In the genomic region with DNA sequence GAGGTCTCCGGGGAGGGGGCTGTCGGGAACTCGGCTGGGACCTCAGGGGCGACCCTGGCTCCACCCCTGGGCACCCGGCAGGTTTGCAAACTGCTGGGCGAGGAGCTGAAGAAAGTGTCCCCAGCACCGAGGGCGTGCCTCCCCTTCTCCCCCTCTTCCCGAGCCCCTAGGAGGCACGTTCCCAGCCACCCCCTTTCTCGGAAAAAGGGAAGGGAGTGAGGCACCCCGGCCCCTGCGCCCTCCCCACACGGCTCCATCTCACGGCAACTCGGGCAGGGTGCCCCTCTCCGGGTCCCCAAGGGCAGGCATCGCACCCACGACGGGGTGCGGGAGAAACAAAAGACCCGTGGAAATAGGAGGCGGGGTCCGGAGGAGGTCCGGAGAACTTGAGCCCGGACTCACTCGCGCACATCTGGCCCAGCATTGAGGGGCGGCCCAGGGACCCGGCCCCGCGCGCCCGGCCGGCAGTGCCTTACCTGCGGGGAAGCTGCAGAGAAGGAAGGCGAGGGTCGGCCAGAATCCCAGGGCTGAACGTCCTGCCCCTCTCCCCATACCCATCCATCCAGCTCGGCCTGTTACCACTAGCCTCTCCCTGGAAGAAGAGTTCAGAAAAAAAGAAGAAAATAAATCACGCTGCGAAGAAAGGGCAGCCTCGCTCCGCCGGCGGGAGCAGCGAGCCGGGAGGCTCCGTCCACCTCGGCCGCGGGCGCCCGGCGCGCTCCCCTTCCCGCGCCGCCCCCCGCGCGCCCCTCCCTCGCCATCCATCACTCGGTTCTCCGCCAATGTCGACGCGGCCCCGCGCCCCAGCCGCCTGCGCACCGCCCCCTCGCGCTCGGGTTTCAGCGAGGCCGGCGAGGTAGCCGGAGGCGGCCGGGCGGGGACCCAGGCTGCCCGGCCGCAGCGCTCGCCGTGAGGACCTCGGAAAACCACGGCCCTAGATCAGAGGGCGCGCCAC, we compare ENCODE assay signal across 8 cellular contexts. TPM values are rescaled to one million over a fixed set of nuclear protein-coding genes. Genes with fewer than 3 reads are reported as not detected.
DNase-seq lines count a peak whose midpoint lies in the region; ATAC-seq and TF ChIP-seq lines count a peak whose summit lies in the region.

No MANE protein-coding gene starts in this region.

- H3K4me1 ChIP-seq in foreskin keratinocyte = no peaks in the 10 kb centered on the region

- H3K36me3 ChIP-seq in WERI-Rb-1 = no peaks in the 10 kb centered on the region

- ATAC-seq in foreskin keratinocyte (peak; percentile 72), GM21423 (IDR thresholded peaks at IDR 0.05; ENCODE audit: unreplicated experiment) (no peak)
- no peak for ATAC-seq in stimulated activated memory B cell treated with anti-CD40 and anti-IgM and Interleukin-4, amounts not matched to agents 10 μg/mL and 1 μg/mL and 100 μg/mL, for 72 hours

- H3K27ac Mint-ChIP-seq in nephron progenitor cell = peak overlapping the region; percentile 99
- no peak overlapping the region for H3K27ac Mint-ChIP-seq in stimulated activated memory B cell treated with anti-CD40 and anti-IgM and Interleukin-4, amounts not matched to agents 10 μg/mL and 1 μg/mL and 100 μg/mL, for 72 hours

- H3K4me3 ChIP-seq in AG10803 (ENCODE audit: low read length) (peak overlapping the region; percentile 73), WERI-Rb-1 (ENCODE audit: low read depth, low read length) (peak overlapping the region; percentile 58)

- DNase-seq in AG10803 (ENCODE audit: low read depth) (peak; percentile 60), HPDE6-E6E7 (ENCODE audit: extremely low spot score) (peak; percentile 34), WERI-Rb-1 (peak; percentile 76), foreskin keratinocyte (no peak), nephron progenitor cell (peak; percentile 96), SHP77 (lab: John Stamatoyannopoulos, UW) (no peak)

- TF ChIP-seq CTCF in AG10803 (conservative IDR thresholded peaks at IDR 0.05; ENCODE audit: low read length) (no peak), WERI-Rb-1 (IDR thresholded peaks at IDR 0.05; ENCODE audit: low read depth, low read length) (no peak), foreskin keratinocyte (conservative IDR thresholded peaks at IDR 0.05) (peak; percentile 26), nephron progenitor cell (IDR thresholded peaks at IDR 0.05) (no peak)

- peaks cover 9% of the 10 kb centered on the region for H3K27me3 Mint-ChIP-seq in nephron progenitor cell (ENCODE audit: low read depth, poor library complexity)
- H3K27me3 Mint-ChIP-seq in stimulated activated memory B cell treated with anti-CD40 and anti-IgM and Interleukin-4, amounts not matched to agents 10 μg/mL and 1 μg/mL and 100 μg/mL, for 72 hours = peaks cover 73% of the 10 kb centered on the region

- H3K4me3 Mint-ChIP-seq in nephron progenitor cell = peak overlapping the region; percentile 98
- H3K4me3 Mint-ChIP-seq in stimulated activated memory B cell treated with anti-CD40 and anti-IgM and Interleukin-4, amounts not matched to agents 10 μg/mL and 1 μg/mL and 100 μg/mL, for 72 hours = no peak overlapping the region

- H3K9me3 ChIP-seq in WERI-Rb-1 (ENCODE audit: severe bottlenecking) = no peaks in the 10 kb centered on the region

- peaks cover 7% of the 10 kb centered on the region for H3K36me3 Mint-ChIP-seq in nephron progenitor cell (ENCODE audit: low read depth)
- H3K36me3 Mint-ChIP-seq in stimulated activated memory B cell treated with anti-CD40 and anti-IgM and Interleukin-4, amounts not matched to agents 10 μg/mL and 1 μg/mL and 100 μg/mL, for 72 hours = no peaks in the 10 kb centered on the region

- H3K27ac ChIP-seq in WERI-Rb-1 (no peak overlapping the region), foreskin keratinocyte (peak overlapping the region; percentile 13)

- peaks cover 62% of the 10 kb centered on the region for H3K4me1 Mint-ChIP-seq in nephron progenitor cell
- peaks cover 20% of the 10 kb centered on the region for H3K4me1 Mint-ChIP-seq in stimulated activated memory B cell treated with anti-CD40 and anti-IgM and Interleukin-4, amounts not matched to agents 10 μg/mL and 1 μg/mL and 100 μg/mL, for 72 hours

- no peaks in the 10 kb centered on the region for H3K9me3 Mint-ChIP-seq in nephron progenitor cell
- H3K9me3 Mint-ChIP-seq in stimulated activated memory B cell treated with anti-CD40 and anti-IgM and Interleukin-4, amounts not matched to agents 10 μg/mL and 1 μg/mL and 100 μg/mL, for 72 hours = no peaks in the 10 kb centered on the region

- H3K27me3 ChIP-seq in WERI-Rb-1 (ENCODE audit: insufficient read depth, low read depth, severe bottlenecking) (peaks cover 59% of the 10 kb centered on the region), foreskin keratinocyte (peaks cover 51% of the 10 kb centered on the region)

RNA-seq across cellular contexts. Expression of a gene that starts 16.3 kb away (rescaled TPM):
- total RNA-seq in foreskin keratinocyte = 1.4 and 1.8 TPM in 2 replicates
- polyA plus RNA-seq in foreskin keratinocyte = 1.2 TPM in 2 replicates

Comparison
In these comparisons a context has a peak if more than half of its experiments do, and no peak if none do; other contexts are left out.
1. DNase-seq: peak in AG10803 (single experiment), HPDE6-E6E7 (single experiment), WERI-Rb-1 (single experiment) and nephron progenitor cell (single experiment); none in foreskin keratinocyte (0 of 2) and SHP77 (0 of 2).